Comparison of ENCODE assay signal across 26 cellular contexts in genomic region chr4:11010624-11011023, GRCh38.
"Had no signal": no experiment of that assay in that cellular context is flagged by ENCODE, and none has a peak within 500 bp of the region (broad histone marks: within the 10 kb centered on the region; RNA-seq: fewer than 3 reads in every experiment).

No MANE protein-coding gene starts in this region.

- ATAC-seq: stimulated activated effector memory CD8-positive, alpha-beta T cell treated with anti-CD3 and anti-CD28 coated beads, Interleukin-12 subunit alpha, Interleukin-12 subunit beta, amount 100 ng/mL, for 72 hours; stimulated activated memory B cell treated with anti-CD40 and anti-IgM and Interleukin-4, amounts not matched to agents 10 μg/mL and 1 μg/mL and 100 μg/mL, for 72 hours; stimulated activated naive B cell treated with anti-CD40 and anti-IgM and Interleukin-4, amounts not matched to agents 10 μg/mL and 1 μg/mL and 100 μg/mL, for 72 hours; stimulated activated naive CD8-positive, alpha-beta T cell treated with anti-CD3 and anti-CD28 coated beads, Interleukin-15, amount 100 ng/mL, for 72 hours; stimulated activated naive CD8-positive, alpha-beta T cell treated with anti-CD3 and anti-CD28 coated beads, Interleukin-15, Interleukin-2, amounts not matched to agents 100 U/mL and 50 U/mL, for 24 hours had no signal

- H3K4me1 ChIP-seq: stomach, suprapubic skin, testis, thyroid gland, tibial artery, tibial nerve, transverse colon, upper lobe of left lung, upper lobe of right lung, uterus, vagina had no signal

- H3K27me3 ChIP-seq: stomach, suprapubic skin, testis, thyroid gland, tibial artery, tibial nerve, transverse colon, upper lobe of left lung, upper lobe of right lung, uterus, vagina had no signal

- DNase-seq: stimulated activated CD4-positive, alpha-beta T cell treated with anti-CD3 and anti-CD28 coated beads, Interleukin-2, amount 100 ng/mL, for 48 hours; stimulated activated CD4-positive, alpha-beta T cell treated with anti-CD3 and anti-CD28 coated beads, Interleukin-4, amount 100 ng/mL, for 1 hour; stimulated activated CD4-positive, alpha-beta T cell treated with anti-CD3 and anti-CD28 coated beads, Interleukin-4, amount 100 ng/mL, for 24 hours; stimulated activated CD4-positive, alpha-beta T cell treated with anti-CD3 and anti-CD28 coated beads, Interleukin-4, amount 100 ng/mL, for 4 hours; stimulated activated CD8-positive, alpha-beta memory T cell treated with anti-CD3 and anti-CD28 coated beads, Interleukin-4, amount 100 ng/mL, for 48 hours; stimulated activated naive B cell treated with anti-CD40 and anti-IgM and Interleukin-4, amounts not matched to agents 10 μg/mL and 1 μg/mL and 100 μg/mL, for 72 hours; stimulated activated naive CD4-positive, alpha-beta T cell; stimulated activated naive CD4-positive, alpha-beta T cell treated with Interleukin-2 at 50 U/mL for 16 hours; stimulated activated naive CD8-positive, alpha-beta T cell treated with anti-CD3 and anti-CD28 coated beads, Interleukin-15, amount 100 ng/mL, for 72 hours; stimulated activated naive CD8-positive, alpha-beta T cell treated with anti-CD3 and anti-CD28 coated beads, Interleukin-15, Interleukin-2, amounts not matched to agents 100 U/mL and 50 U/mL, for 24 hours; stomach; substantia nigra; testis; thyroid gland; tibial artery; transverse colon; upper lobe of left lung; upper lobe of right lung; uterus had no signal

- H3K27ac ChIP-seq: stomach, suprapubic skin, testis, thoracic aorta, thyroid gland, tibial artery, tibial nerve, transverse colon, upper lobe of left lung, upper lobe of right lung, uterus, vagina had no signal

- H3K36me3 ChIP-seq: stomach, suprapubic skin, thoracic aorta, thyroid gland, tibial artery, tibial nerve, transverse colon, upper lobe of left lung, upper lobe of right lung, uterus, vagina had no signal

- H3K9me3 ChIP-seq: suprapubic skin, testis, thoracic aorta, thyroid gland, tibial artery, transverse colon, upper lobe of right lung, uterus, vagina had no signal

- FAIRE-seq: urothelium cell line had no signal

- H3K4me3 ChIP-seq: stomach, suprapubic skin, testis, thoracic aorta, thyroid gland, tibial artery, tibial nerve, transverse colon, upper lobe of left lung, upper lobe of right lung, uterus, vagina had no signal
